In the genomic region with DNA sequence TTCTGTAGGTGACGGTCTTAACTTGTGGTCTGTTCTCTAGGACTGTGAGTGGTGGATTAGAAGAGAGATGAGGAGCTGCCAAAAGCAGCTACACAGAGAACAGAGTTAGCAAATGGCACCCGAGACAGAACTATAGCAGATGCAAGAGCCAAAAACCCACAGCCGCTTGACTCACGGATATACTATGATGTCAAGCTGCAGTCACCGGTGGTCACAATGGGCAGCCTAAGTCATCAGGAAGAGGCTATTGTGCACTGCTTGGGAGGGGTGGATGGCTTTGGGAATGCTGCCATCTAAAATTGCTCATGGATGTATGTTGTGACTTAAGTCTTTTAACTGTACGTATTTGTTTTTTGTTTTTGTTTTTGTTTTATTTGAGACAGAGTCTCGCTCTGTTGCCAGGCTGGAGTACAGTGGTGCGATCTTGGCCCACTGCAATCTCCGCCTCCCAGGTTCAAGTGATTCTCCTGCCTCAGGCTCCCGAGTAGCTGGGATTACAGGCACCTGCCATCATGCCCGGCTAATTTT, we compare ENCODE assay signal across 22 cellular contexts. TPM values are rescaled to one million over a fixed set of nuclear protein-coding genes. Genes with fewer than 3 reads are reported as not detected.
DNase-seq lines count a peak whose midpoint lies in the region; ATAC-seq, FAIRE-seq and TF ChIP-seq lines count a peak whose summit lies in the region.
"Had no signal": no experiment of that assay in that cellular context is flagged by ENCODE, and none has a peak within 500 bp of the region (broad histone marks: within the 10 kb centered on the region; RNA-seq: fewer than 3 reads in every experiment).

Gene GTSF1L (minus strand): TSS at position 192 of the 528 bp plus-strand sequence. CDS start 308 bp downstream, outside the sequence.

- no peaks in the 10 kb centered on the region for H4K20me1 ChIP-seq in OCI-LY1 (ENCODE audit: insufficient read depth, low read length)
- H4K20me1 ChIP-seq in endothelial cell of umbilical vein (replicated peaks; ENCODE audit: control insufficient read depth, extremely low read depth, insufficient read depth, low read length), result no peaks in the 10 kb centered on the region

- POLR2A ChIA-PET in endothelial cell of umbilical vein (lab: Charles Lee), result no interaction called here

- TF ChIP-seq CTCF in OCI-LY1 (IDR thresholded peaks at IDR 0.05; ENCODE audit: low read length) (no peak), endothelial cell of umbilical vein (IDR thresholded peaks at IDR 0.05; ENCODE audit: extremely low read depth in 1 of 2, insufficient read depth in 1 of 2, low read depth in 1 of 2, low read length in 2 of 2) (no peak)

- H3K27ac ChIP-seq in OCI-LY1 (ENCODE audit: low read depth, low read length, poor library complexity, severe bottlenecking) (peak within 1 kb of the TSS; percentile 92), endothelial cell of umbilical vein (ENCODE audit: insufficient read depth, low read depth, low read length) (no peak within 1 kb of the TSS)
- H3K27ac ChIP-seq: adrenal gland had no signal

- H3K27me3 Mint-ChIP-seq in activated T-helper 2 cell treated with anti-CD3 and anti-CD28 coated beads, Interferon-gamma antibody, Interleukin-2, Interleukin-4, amounts not matched to agents 10 μg/mL and 5 μg/mL and 100 μg/mL, durations not matched to agents 14 hours and 24 hours and 36 hours (ENCODE audit: low read depth), result no peaks in the 10 kb centered on the region

- H3K4me1 ChIP-seq in OCI-LY1 (ENCODE audit: insufficient read depth, low read length, severe bottlenecking) (peaks cover 80% of the 10 kb centered on the region), endothelial cell of umbilical vein (ENCODE audit: control insufficient read depth, extremely low read depth, insufficient read depth, low read length) (peaks cover 3% of the 10 kb centered on the region)
- H3K4me1 ChIP-seq: adrenal gland, sigmoid colon had no signal

- H3K9me2 ChIP-seq in OCI-LY1 (ENCODE audit: low read depth, low read length), result no peaks in the 10 kb centered on the region

- peak; percentile 97 for FAIRE-seq in endothelial cell of umbilical vein (lab: Jason Lieb, UNC)
- FAIRE-seq: G401.6, H1 had no signal

- CTCF ChIA-PET in endothelial cell of umbilical vein (lab: Charles Lee), result interaction anchor here (1.0 to 1.7 kb wide), 2 partner anchors 189 to 353 kb away, joined by 3 to 5 read pairs; no protein-coding TSS in a partner anchor

- BruUV-seq in endothelial cell of umbilical vein (replicated peaks; lab: Mats Ljungman, UMichigan), result no TSS peak

- dilution Hi-C loops in endothelial cell of umbilical vein (cut with MboI; ENCODE audit: extremely low pct_ligation_motif_present, low sequenced_read_pairs), result no loop called here

- H3K9me3 ChIP-seq in OCI-LY1 (ENCODE audit: low read length), result no peaks in the 10 kb centered on the region
- no peaks in the 10 kb centered on the region for H3K9me3 ChIP-seq in endothelial cell of umbilical vein (replicated peaks; ENCODE audit: control insufficient read depth, insufficient read depth, low read length)
- H3K9me3 ChIP-seq: adrenal gland, sigmoid colon had no signal

- H3K27ac Mint-ChIP-seq in activated T-helper 2 cell treated with anti-CD3 and anti-CD28 coated beads, Interferon-gamma antibody, Interleukin-2, Interleukin-4, amounts not matched to agents 10 μg/mL and 5 μg/mL and 100 μg/mL, durations not matched to agents 14 hours and 24 hours and 36 hours, result no peak within 1 kb of the TSS
- H3K27ac Mint-ChIP-seq: activated T-cell treated with anti-CD3 and anti-CD28 coated beads, Interleukin-2, amount 50 U/mL, for 72 hours had no signal

- no peak within 1 kb of the TSS for H3K4me3 Mint-ChIP-seq in activated T-helper 2 cell treated with anti-CD3 and anti-CD28 coated beads, Interferon-gamma antibody, Interleukin-2, Interleukin-4, amounts not matched to agents 10 μg/mL and 5 μg/mL and 100 μg/mL, durations not matched to agents 14 hours and 24 hours and 36 hours (ENCODE audit: low read depth)
- H3K4me3 Mint-ChIP-seq: activated T-cell treated with anti-CD3 and anti-CD28 coated beads, Interleukin-2, amount 50 U/mL, for 72 hours; CD8-positive, alpha-beta memory T cell had no signal

- TF ChIP-seq POLR2A in endothelial cell of umbilical vein (IDR thresholded peaks at IDR 0.05; ENCODE audit: low read depth, low read length), result no peak

- H3K4me3 ChIP-seq in OCI-LY1 (ENCODE audit: low read depth, low read length, poor library complexity, severe bottlenecking) (no peak within 1 kb of the TSS), endothelial cell of umbilical vein (replicated peaks in 1 of 3; ENCODE audit: insufficient read depth in 1 of 3, low read depth in 1 of 3, low read length in 3 of 3) (no peak within 1 kb of the TSS)
- H3K4me3 ChIP-seq: adrenal gland, lung, sigmoid colon had no signal

- no peak within 1 kb of the TSS; the same call in 1 of the 2 replicates for H3K9ac ChIP-seq in OCI-LY1 (ENCODE audit: low read length)
- no peak within 1 kb of the TSS for H3K9ac ChIP-seq in endothelial cell of umbilical vein (replicated peaks; ENCODE audit: extremely low read depth, insufficient read depth, low read length)

- H3K27me3 ChIP-seq in OCI-LY1 (ENCODE audit: insufficient read depth, low read length) (no peaks in the 10 kb centered on the region), endothelial cell of umbilical vein (ENCODE audit: control insufficient read depth in 2 of 2, insufficient read depth in 2 of 2, low read length in 2 of 2) (peaks cover 0 to 3% of the 10 kb centered on the region in 2 experiments)
- H3K27me3 ChIP-seq: sigmoid colon had no signal

- H3K36me3 ChIP-seq in OCI-LY1 (ENCODE audit: insufficient read depth, low read length) (no peaks in the 10 kb centered on the region), endothelial cell of umbilical vein (ENCODE audit: control insufficient read depth in 2 of 2, extremely low read depth in 1 of 2, insufficient read depth in 2 of 2, low read length in 2 of 2) (no peaks in the 10 kb centered on the region)
- H3K36me3 ChIP-seq: adrenal gland, sigmoid colon had no signal

- no peak for ATAC-seq in HG03457 (IDR thresholded peaks at IDR 0.05; ENCODE audit: unreplicated experiment)
- ATAC-seq: activated T-cell treated with anti-CD3 and anti-CD28 coated beads, Interleukin-2, amount 50 U/mL, for 72 hours had no signal

- H3K36me3 Mint-ChIP-seq in activated T-helper 2 cell treated with anti-CD3 and anti-CD28 coated beads, Interferon-gamma antibody, Interleukin-2, Interleukin-4, amounts not matched to agents 10 μg/mL and 5 μg/mL and 100 μg/mL, durations not matched to agents 14 hours and 24 hours and 36 hours (ENCODE audit: low read depth), result peaks cover 3% of the 10 kb centered on the region
- H3K36me3 Mint-ChIP-seq: CD8-positive, alpha-beta memory T cell had no signal

- intact Hi-C loops in endothelial cell of umbilical vein (cut with micrococcal nuclease) (no loop called here), posterior vena cava (cut with DNase I) (no loop called here)
- intact Hi-C loops in activated T-helper 2 cell treated with anti-CD3 and anti-CD28 coated beads, Interferon-gamma antibody, Interleukin-2, Interleukin-4, amounts not matched to agents 10 μg/mL and 5 μg/mL and 100 μg/mL, durations not matched to agents 14 hours and 24 hours and 36 hours (cut with micrococcal nuclease), result no loop called here

- peaks cover 8% of the 10 kb centered on the region for H3K9me3 Mint-ChIP-seq in activated T-helper 2 cell treated with anti-CD3 and anti-CD28 coated beads, Interferon-gamma antibody, Interleukin-2, Interleukin-4, amounts not matched to agents 10 μg/mL and 5 μg/mL and 100 μg/mL, durations not matched to agents 14 hours and 24 hours and 36 hours
- H3K9me3 Mint-ChIP-seq: CD8-positive, alpha-beta memory T cell had no signal

- peaks cover 4% of the 10 kb centered on the region; the same call in 1 of the 2 replicates for H3F3A ChIP-seq in OCI-LY1 (ENCODE audit: insufficient read depth, low read length)

- H3K4me1 Mint-ChIP-seq in activated T-helper 2 cell treated with anti-CD3 and anti-CD28 coated beads, Interferon-gamma antibody, Interleukin-2, Interleukin-4, amounts not matched to agents 10 μg/mL and 5 μg/mL and 100 μg/mL, durations not matched to agents 14 hours and 24 hours and 36 hours (ENCODE audit: low read depth), result peaks cover 16% of the 10 kb centered on the region

- H3K4me2 ChIP-seq in OCI-LY1 (ENCODE audit: low read length), result no peak within 1 kb of the TSS
- no peak within 1 kb of the TSS for H3K4me2 ChIP-seq in endothelial cell of umbilical vein (ENCODE audit: insufficient read depth, low read length)

- no peak within 1 kb of the TSS for H2AFZ ChIP-seq in OCI-LY1 (ENCODE audit: low read length)
- peak within 1 kb of the TSS; percentile 70 for H2AFZ ChIP-seq in endothelial cell of umbilical vein (ENCODE audit: low read depth, low read length)

- no peaks in the 10 kb centered on the region for H3K9me1 ChIP-seq in endothelial cell of umbilical vein (replicated peaks; ENCODE audit: control insufficient read depth, extremely low read depth, insufficient read depth, low read length)

- peak; percentile 65 for DNase-seq in HCEC 1CT
- peak; percentile 45 for DNase-seq in endothelial cell of umbilical vein (ENCODE audit: low read depth, low spot score)
- DNase-seq in posterior vena cava (ENCODE audit: low spot score), result peak; percentile 13
- DNase-seq in NCI-H510A treated with DMSO at 0.1 percent for 48 hours (lab: John Stamatoyannopoulos, UW), result no peak
- DNase-seq in activated T-helper 2 cell treated with anti-CD3 and anti-CD28 coated beads, Interferon-gamma antibody, Interleukin-2, Interleukin-4, amounts not matched to agents 10 μg/mL and 5 μg/mL and 100 μg/mL, durations not matched to agents 14 hours and 24 hours and 36 hours (ENCODE audit: low spot score), result no peak
- no peak for DNase-seq in NCI-H345 (lab: John Stamatoyannopoulos, UW)
- DNase-seq: activated T-cell treated with anti-CD3 and anti-CD28 coated beads, Interleukin-2, amount 50 U/mL, for 72 hours; adrenal gland; CD8-positive, alpha-beta memory T cell; cortex of kidney; Kasumi-1; NCI-H1930; NK-92 treated with Interleukin-12 subunit alpha and Interleukin-12 subunit beta, amount 100 ng/mL, for 24 hours; SHP77; sigmoid colon; stimulated activated CD4-positive, alpha-beta T cell treated with anti-CD3 and anti-CD28 coated beads, Interleukin-4, amount 100 ng/mL, for 24 hours; trophoblast cell had no signal

- H3K79me2 ChIP-seq in OCI-LY1 (ENCODE audit: insufficient read depth, low read length) (no peaks in the 10 kb centered on the region), endothelial cell of umbilical vein (ENCODE audit: control insufficient read depth, insufficient read depth, low read length) (no peaks in the 10 kb centered on the region)

RNA-seq across cellular contexts. Expression of gene GTSF1L, which starts in this region (rescaled TPM):
- total RNA-seq in endothelial cell of umbilical vein, result not detected in 2 replicates
- polyA plus RNA-seq in endothelial cell of umbilical vein, result not detected in 2 replicates
- polyA plus RNA-seq in endothelial cell of umbilical vein (2011; cell fraction: cytosol; rRNA removed), result not detected in 2 replicates
- not detected in 2 replicates for polyA plus RNA-seq in endothelial cell of umbilical vein (2011; cell fraction: nucleus; rRNA removed)
- polyA plus RNA-seq in endothelial cell of umbilical vein (2012), result not detected in 2 replicates
- not detected in 2 replicates for polyA minus RNA-seq in endothelial cell of umbilical vein
- not detected for polyA minus RNA-seq in endothelial cell of umbilical vein (2011; cell fraction: cytosol; rRNA and poly(A)+ RNA removed)
- polyA minus RNA-seq in endothelial cell of umbilical vein (2011; cell fraction: nucleus; rRNA and poly(A)+ RNA removed), result not detected in 2 replicates
- not detected for total RNA-seq in posterior vena cava
- total RNA-seq in activated T-helper 2 cell treated with anti-CD3 and anti-CD28 coated beads, Interferon-gamma antibody, Interleukin-2, Interleukin-4, amounts not matched to agents 10 μg/mL and 5 μg/mL and 100 μg/mL, durations not matched to agents 14 hours and 24 hours and 36 hours, result 0.48 TPM in 1 of 2 replicates, not detected in the other
- total RNA-seq: activated T-cell treated with anti-CD3 and anti-CD28 coated beads, Interleukin-2, amount 50 U/mL, for 72 hours; adrenal gland; CD8-positive, alpha-beta memory T cell; H1; lung; sigmoid colon had no signal
- polyA plus RNA-seq: adrenal gland; CD8-positive, alpha-beta memory T cell; H1; lung had no signal

Comparison
In these comparisons a context has a peak if more than half of its experiments do, and no peak if none do; other contexts are left out.
1. Peak in DNase-seq in endothelial cell of umbilical vein; RNA of the gene not detected or under 1 TPM.
2. Peak in DNase-seq in posterior vena cava; RNA of the gene not detected or under 1 TPM.